Comparison of ENCODE assay signal across 8 cellular contexts in genomic region chr2:235595420-235596010, GRCh38.
DNase-seq lines count a peak whose midpoint lies in the region; ATAC-seq and TF ChIP-seq lines count a peak whose summit lies in the region.

No MANE protein-coding gene starts in this region.

- no peaks in the 10 kb centered on the region for H3K4me1 Mint-ChIP-seq in central memory CD8-positive, alpha-beta T cell

- H3K27me3 Mint-ChIP-seq in central memory CD8-positive, alpha-beta T cell = no peaks in the 10 kb centered on the region

- H3K36me3 Mint-ChIP-seq in central memory CD8-positive, alpha-beta T cell (ENCODE audit: insufficient read depth) = peaks cover 1% of the 10 kb centered on the region

- H3K9me3 Mint-ChIP-seq in central memory CD8-positive, alpha-beta T cell = no peaks in the 10 kb centered on the region

- no peak overlapping the region for H3K27ac Mint-ChIP-seq in central memory CD8-positive, alpha-beta T cell (ENCODE audit: low read depth)

- no peaks in the 10 kb centered on the region for H3K27me3 ChIP-seq in kidney epithelial cell (ENCODE audit: control insufficient read depth, insufficient read depth, low read length)

- no peak overlapping the region for H3K4me3 ChIP-seq in kidney epithelial cell (ENCODE audit: low read depth, low read length)

- no peak for ATAC-seq in central memory CD8-positive, alpha-beta T cell (replicated peaks; ENCODE audit: extremely low read depth, poor library complexity, severe bottlenecking)
- no peak for ATAC-seq in HG02678 (IDR thresholded peaks at IDR 0.05; ENCODE audit: unreplicated experiment)

- DNase-seq in SIG-M5 treated with dmso at 0.1 percent for 504 hours (lab: John Stamatoyannopoulos, UW; ENCODE audit: unreplicated experiment) (peak; percentile 66), SIG-M5 (lab: John Stamatoyannopoulos, UW) (no peak), SK-N-DZ (ENCODE audit: low spot score) (peak; percentile 65), kidney epithelial cell (ENCODE audit: low read depth) (no peak)
- peak; percentile 30 to 31 for DNase-seq in central memory CD8-positive, alpha-beta T cell (ENCODE audit: low spot score in 2 of 2)
- peak; percentile 4 to 27 for DNase-seq in stimulated activated CD8-positive, alpha-beta memory T cell treated with anti-CD3 and anti-CD28 coated beads, Interleukin-2, amount 100 ng/mL, for 48 hours (ENCODE audit: low read depth in 2 of 2)

- TF ChIP-seq CTCF in LNCAP (IDR thresholded peaks at IDR 0.05) (peak; percentile 73), kidney epithelial cell (IDR thresholded peaks at IDR 0.05; ENCODE audit: insufficient read depth, low read length, poor library complexity, severe bottlenecking) (peak; percentile 82)

- H3K36me3 ChIP-seq in kidney epithelial cell (ENCODE audit: control insufficient read depth, insufficient read depth, low read length) = no peaks in the 10 kb centered on the region

- no peak overlapping the region for H3K4me3 Mint-ChIP-seq in central memory CD8-positive, alpha-beta T cell

Comparison
In these comparisons a context has a peak if more than half of its experiments do, and no peak if none do; other contexts are left out.
1. DNase-seq: peak in SIG-M5 treated with dmso at 0.1 percent for 504 hours (single experiment), SK-N-DZ (single experiment), central memory CD8-positive, alpha-beta T cell (2 of 2) and stimulated activated CD8-positive, alpha-beta memory T cell treated with anti-CD3 and anti-CD28 coated beads, Interleukin-2, amount 100 ng/mL, for 48 hours (2 of 2); none in SIG-M5 (single experiment) and kidney epithelial cell (single experiment).